Comparison of ENCODE assay signal across 16 cellular contexts in the genomic region with DNA sequence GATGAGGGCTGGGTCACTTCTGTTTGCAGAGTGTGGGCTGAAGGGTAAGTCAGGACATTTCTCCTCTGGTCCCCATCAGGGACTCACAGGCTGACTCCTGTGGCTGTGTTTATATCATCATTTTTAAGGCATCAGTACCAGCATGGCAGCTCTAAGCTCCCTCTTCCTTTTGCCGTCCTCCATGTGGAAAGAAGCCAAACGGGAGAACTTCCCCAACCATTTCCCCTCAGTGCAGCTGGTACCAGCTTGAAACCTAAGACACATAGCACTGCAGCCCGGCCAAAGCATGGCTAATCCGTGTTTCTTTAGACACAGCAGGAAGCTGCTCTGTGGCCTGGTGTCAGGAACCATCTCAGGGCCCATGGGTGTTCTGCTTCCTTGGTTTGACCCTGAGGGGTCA. TPM values are rescaled to one million over a fixed set of nuclear protein-coding genes. Genes with fewer than 3 reads are reported as not detected.
A peak's percentile ranks its signal among the peaks of the same experiment; 100 is the strongest.
DNase-seq lines count a peak whose midpoint lies in the region; TF ChIP-seq lines count a peak whose summit lies in the region.
"Had no signal": no experiment of that assay in that cellular context is flagged by ENCODE, and none has a peak within 500 bp of the region (broad histone marks: within the 10 kb centered on the region; RNA-seq: fewer than 3 reads in every experiment).

No MANE protein-coding gene starts in this region.

- peaks cover 24 to 38% of the 10 kb centered on the region in 2 experiments for H3K4me1 Mint-ChIP-seq in H9
- H3K4me1 Mint-ChIP-seq: activated naive CD8-positive, alpha-beta T cell treated with anti-CD3 and anti-CD28 coated beads, Interleukin-2, amount 50 U/mL, for 24 hours had no signal

- no peak overlapping the region for H3K4me2 ChIP-seq in H9 (ENCODE audit: insufficient read depth, insufficient read length, low read length)

- H4K20me1 ChIP-seq in H9 (ENCODE audit: control insufficient read depth, insufficient read depth, insufficient read length): no peaks in the 10 kb centered on the region

- H2AK5ac ChIP-seq in H9 (ENCODE audit: insufficient read length, low read length): no peak overlapping the region

- peaks cover 0 to 9% (median 2%) of the 10 kb centered on the region in 3 experiments; a peak in 3 of 7 replicates for H3K36me3 Mint-ChIP-seq in H9 (ENCODE audit: insufficient read depth in 1 of 3, low read depth in 3 of 3)

- no peaks in the 10 kb centered on the region for H3K4me1 ChIP-seq in H9 (ENCODE audit: insufficient read depth, low read length)
- H3K4me1 ChIP-seq in skeletal muscle tissue (ENCODE audit: control insufficient read depth in 3 of 3, insufficient read depth in 3 of 3, low read length in 3 of 3): peaks cover 51 to 66% (median 62%) of the 10 kb centered on the region in 3 donors
- H3K4me1 ChIP-seq in BE2C: peaks cover 11% of the 10 kb centered on the region
- no peaks in the 10 kb centered on the region for H3K4me1 ChIP-seq in effector memory CD4-positive, alpha-beta T cell (ENCODE audit: control insufficient read depth, insufficient read depth, low read length, poor library complexity, severe bottlenecking)

- no peak overlapping the region for H3K4me3 Mint-ChIP-seq in H9
- H3K4me3 Mint-ChIP-seq: activated naive CD8-positive, alpha-beta T cell treated with anti-CD3 and anti-CD28 coated beads, Interleukin-2, amount 50 U/mL, for 24 hours had no signal

- H2BK20ac ChIP-seq in H9 (ENCODE audit: low read depth, low read length, poor library complexity, severe bottlenecking): no peak overlapping the region

- H3K27me3 Mint-ChIP-seq in H9 (ENCODE audit: low read depth): no peaks in the 10 kb centered on the region
- H3K27me3 Mint-ChIP-seq: activated naive CD8-positive, alpha-beta T cell treated with anti-CD3 and anti-CD28 coated beads, Interleukin-2, amount 50 U/mL, for 24 hours had no signal

- WGBS in H9 (ENCODE audit: extremely low coverage, insufficient read length, low lambda C conversion rate): no CpG with 5 or more reads among the region's 4 CpGs

- H3K56ac ChIP-seq in H9 (ENCODE audit: insufficient read length, low read depth, low read length): no peak overlapping the region

- no peak overlapping the region for H3K4me3 ChIP-seq in astrocyte of the spinal cord (ENCODE audit: low read depth, low read length)
- H3K4me3 ChIP-seq in skeletal muscle tissue (ENCODE audit: low read length in 3 of 3): peak overlapping the region in 1 of 3 donors; percentile 49
- no peak overlapping the region for H3K4me3 ChIP-seq in BE2C (ENCODE audit: low read depth, low read length)
- H3K4me3 ChIP-seq in effector memory CD4-positive, alpha-beta T cell (ENCODE audit: insufficient read depth, low read depth, low read length, poor library complexity, severe bottlenecking): no peak overlapping the region
- H3K4me3 ChIP-seq: testis had no signal

- H3K36me3 ChIP-seq in skeletal muscle tissue (ENCODE audit: control insufficient read depth in 3 of 3, insufficient read depth in 3 of 3, low read length in 3 of 3) (no peaks in the 10 kb centered on the region), BE2C (no peaks in the 10 kb centered on the region)
- H3K36me3 ChIP-seq in effector memory CD4-positive, alpha-beta T cell (ENCODE audit: control insufficient read depth, insufficient read depth, low read length): no peaks in the 10 kb centered on the region

- no peaks in the 10 kb centered on the region for H3K79me1 ChIP-seq in H9 (ENCODE audit: insufficient read depth, low read depth, low read length, poor library complexity, severe bottlenecking)

- H2BK5ac ChIP-seq in H9 (ENCODE audit: insufficient read length, low read length): no peak overlapping the region

- H3K14ac ChIP-seq in H9 (ENCODE audit: insufficient read depth, low read length): no peak overlapping the region

- no peaks in the 10 kb centered on the region for H3K9me3 ChIP-seq in H9 (ENCODE audit: control insufficient read depth, low read depth, low read length)
- no peaks in the 10 kb centered on the region for H3K9me3 ChIP-seq in skeletal muscle tissue (ENCODE audit: control insufficient read depth in 3 of 3, low read length in 3 of 3)
- no peaks in the 10 kb centered on the region for H3K9me3 ChIP-seq in BE2C
- H3K9me3 ChIP-seq in effector memory CD4-positive, alpha-beta T cell (ENCODE audit: control insufficient read depth, low read length): no peaks in the 10 kb centered on the region
- H3K9me3 ChIP-seq: testis had no signal

- no peak overlapping the region for H2BK15ac ChIP-seq in H9 (ENCODE audit: low read depth, low read length)

- no peaks in the 10 kb centered on the region for H3K27me3 ChIP-seq in H9 (ENCODE audit: insufficient read depth, low read length)
- H3K27me3 ChIP-seq in skeletal muscle tissue (ENCODE audit: control insufficient read depth in 3 of 3, insufficient read depth in 3 of 3, low read length in 3 of 3): no peaks in the 10 kb centered on the region
- no peaks in the 10 kb centered on the region for H3K27me3 ChIP-seq in BE2C
- no peaks in the 10 kb centered on the region for H3K27me3 ChIP-seq in effector memory CD4-positive, alpha-beta T cell (replicated peaks; ENCODE audit: control insufficient read depth, insufficient read depth, low read length, poor library complexity, severe bottlenecking)
- H3K27me3 ChIP-seq: testis had no signal

- H2BK12ac ChIP-seq in H9 (ENCODE audit: insufficient read length, low read depth, low read length): no peak overlapping the region

- H3T11ph ChIP-seq in H9 (ENCODE audit: low read length): no peak overlapping the region

- peak; percentile 14 for DNase-seq in H9
- DNase-seq in astrocyte of the spinal cord (ENCODE audit: low read depth, low spot score): peak; percentile 20
- DNase-seq in islet precursor cell: peak; percentile 51
- DNase-seq in BE2C: no peak
- no peak for DNase-seq in effector memory CD4-positive, alpha-beta T cell
- DNase-seq in RPMI8226: no peak
- DNase-seq in NCI-H2107 (lab: John Stamatoyannopoulos, UW): no peak
- DNase-seq: activated CD8-positive, alpha-beta memory T cell treated with anti-CD3 and anti-CD28 coated beads for 24 hours; activated naive CD8-positive, alpha-beta T cell treated with anti-CD3 and anti-CD28 coated beads, Interleukin-2, amount 50 U/mL, for 24 hours; COR-L47; NCI-H1048; NK-92 treated with Interleukin-12 subunit alpha and Interleukin-12 subunit beta, amount 100 ng/mL, for 24 hours; T-helper 1 cell; testis had no signal

- no peak overlapping the region for H3K23ac ChIP-seq in H9 (ENCODE audit: insufficient read length, low read depth, low read length)

- H3K9me3 Mint-ChIP-seq in H9: peaks cover 0 to 7% of the 10 kb centered on the region in 2 experiments; a peak in 2 of 5 replicates
- H3K9me3 Mint-ChIP-seq: activated naive CD8-positive, alpha-beta T cell treated with anti-CD3 and anti-CD28 coated beads, Interleukin-2, amount 50 U/mL, for 24 hours had no signal

- H2BK120ac ChIP-seq in H9 (ENCODE audit: low read depth, low read length, poor library complexity, severe bottlenecking): no peak overlapping the region

- no peaks in the 10 kb centered on the region for H3K23me2 ChIP-seq in H9 (ENCODE audit: insufficient read length, low read depth, low read length, poor library complexity, severe bottlenecking)

- H4K8ac ChIP-seq in H9 (replicated peaks; ENCODE audit: insufficient read length, low read depth, low read length): no peak overlapping the region

- H4K91ac ChIP-seq in H9 (ENCODE audit: insufficient read length, low read depth, low read length): no peak overlapping the region

- TF ChIP-seq CTCF in H9 (conservative IDR thresholded peaks at IDR 0.05) (no peak), astrocyte of the spinal cord (IDR thresholded peaks at IDR 0.05; ENCODE audit: low read depth, low read length) (no peak), BE2C (IDR thresholded peaks at IDR 0.05; ENCODE audit: low read depth, low read length) (no peak)

- H2AFZ ChIP-seq in H9 (ENCODE audit: low read length): no peak overlapping the region

- H3K4ac ChIP-seq in H9 (ENCODE audit: low read depth, low read length): no peak overlapping the region

- no peak overlapping the region for H4K5ac ChIP-seq in H9 (ENCODE audit: insufficient read length, low read depth, low read length)

- H3K27ac ChIP-seq in H9 (ENCODE audit: insufficient read length, low read depth, low read length) (no peak overlapping the region), skeletal muscle tissue (ENCODE audit: low read depth, low read length) (peak overlapping the region; percentile 72)
- no peak overlapping the region for H3K27ac ChIP-seq in effector memory CD4-positive, alpha-beta T cell (ENCODE audit: insufficient read depth, low read length, poor library complexity, severe bottlenecking)
- H3K27ac ChIP-seq: HL-60 had no signal

- H3K79me2 ChIP-seq in H9 (ENCODE audit: insufficient read depth, low read length): no peaks in the 10 kb centered on the region

- in situ Hi-C loops in astrocyte of the spinal cord (cut with HindIII; ENCODE audit: low sequenced_read_pairs): no loop called here

- peak overlapping the region in 1 of 3 experiments; percentile 44; a peak in 1 of 7 replicates for H3K27ac Mint-ChIP-seq in H9
- H3K27ac Mint-ChIP-seq: activated naive CD8-positive, alpha-beta T cell treated with anti-CD3 and anti-CD28 coated beads, Interleukin-2, amount 50 U/mL, for 24 hours had no signal

- H3K18ac ChIP-seq in H9 (ENCODE audit: insufficient read length, low read depth, low read length): no peak overlapping the region

- H3K9ac ChIP-seq in H9 (ENCODE audit: extremely low read depth, insufficient read length, low read length) (no peak overlapping the region), skeletal muscle tissue (ENCODE audit: low read depth in 1 of 3, low read length in 3 of 3) (peak overlapping the region in 2 of 3 donors; percentile 63 to 77)

RNA-seq across cellular contexts. Expression of gene ATP2A2, which starts 31.9 kb away (rescaled TPM):
- total RNA-seq in H9 (2021) (257 and 260 TPM in 2 replicates), skeletal muscle tissue (515 TPM)
- 252 TPM for polyA plus RNA-seq in BE2C (2012; ENCODE audit: insufficient read depth, insufficient read length, low read depth)

Comparison
In these comparisons a context has a peak if more than half of its experiments do, and no peak if none do; other contexts are left out.
1. DNase-seq: peak in H9 (single experiment), astrocyte of the spinal cord (single experiment) and islet precursor cell (single experiment); none in BE2C (single experiment), effector memory CD4-positive, alpha-beta T cell (0 of 3), RPMI8226 (single experiment) and NCI-H2107 (single experiment).